22 cellular contexts compared by ENCODE assay signal in the genomic region with DNA sequence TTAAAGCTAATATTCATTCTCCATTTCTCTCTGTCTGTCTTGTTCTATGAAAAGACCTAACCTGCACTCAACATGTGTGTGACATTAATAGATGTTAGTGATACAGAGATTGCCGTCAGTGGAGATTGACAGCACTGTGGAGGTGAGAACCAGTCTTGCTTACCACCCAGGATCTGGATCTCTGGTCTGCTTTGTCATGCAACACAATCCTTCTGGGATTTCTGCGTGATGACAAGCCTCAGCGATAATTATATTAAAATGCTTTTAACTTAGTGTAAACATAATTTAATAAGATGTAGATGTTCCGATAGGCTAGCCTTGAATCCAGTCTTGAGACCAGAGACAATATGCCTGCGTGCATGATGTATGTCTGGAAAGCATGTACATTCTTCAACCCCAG.
"Had no signal": no experiment of that assay in that cellular context is flagged by ENCODE, and none has a peak within 500 bp of the region (broad histone marks: within the 10 kb centered on the region; RNA-seq: fewer than 3 reads in every experiment).

No MANE protein-coding gene starts in this region.

- H3K4me1 ChIP-seq: gastrocnemius medialis, heart left ventricle, right lobe of liver, suprapubic skin, transverse colon, vagina had no signal

- H3K9ac ChIP-seq: neural progenitor cell, parathyroid adenoma had no signal

- ATAC-seq: gastrocnemius medialis; heart left ventricle; left lobe of liver; mucosa of descending colon; natural killer cell treated with Interleukin-12 subunit alpha and Interleukin-12 subunit beta and Interleukin-15 and Interleukin-18, amount 100 ng/mL, for 72 hours; right lobe of liver; stimulated activated naive B cell treated with anti-CD40 and anti-IgM and Interleukin-4, amounts not matched to agents 10 μg/mL and 1 μg/mL and 100 μg/mL, for 72 hours had no signal

- H3K4me3 ChIP-seq: dorsolateral prefrontal cortex, gastrocnemius medialis, heart left ventricle, hepatocyte, lung, mucosa of descending colon, neural progenitor cell, right lobe of liver, suprapubic skin, transverse colon, vagina had no signal

- H3K27ac ChIP-seq: dorsolateral prefrontal cortex, gastrocnemius medialis, heart left ventricle, hepatocyte, neural progenitor cell, parathyroid adenoma, right lobe of liver, suprapubic skin, transverse colon, vagina had no signal

- H2AFZ ChIP-seq: hepatocyte, neural progenitor cell, parathyroid adenoma had no signal

- H3K36me3 ChIP-seq: gastrocnemius medialis, heart left ventricle, neural progenitor cell, right lobe of liver, suprapubic skin, transverse colon, vagina had no signal

- H3K9me3 ChIP-seq: gastrocnemius medialis, heart left ventricle, mucosa of descending colon, right lobe of liver, suprapubic skin, transverse colon, vagina had no signal

- FAIRE-seq: kidney, small intestine had no signal

- DNase-seq: dorsolateral prefrontal cortex; effector CD4-positive, alpha-beta T cell; foreskin fibroblast; gastrocnemius medialis; heart left ventricle; kidney; mucosa of descending colon; naive B cell; right lobe of liver; small intestine; stimulated activated CD4-positive, alpha-beta T cell treated with anti-CD3 and anti-CD28 coated beads, Interleukin-15, amount 100 ng/mL, for 24 hours; stimulated activated CD4-positive, alpha-beta T cell treated with anti-CD3 and anti-CD28 coated beads, Interleukin-2, amount 100 ng/mL, for 48 hours; stimulated activated naive B cell treated with anti-CD40 and anti-IgM and Interleukin-4, amounts not matched to agents 10 μg/mL and 1 μg/mL and 100 μg/mL, for 72 hours; transverse colon had no signal

- H3K27me3 ChIP-seq: dorsolateral prefrontal cortex, gastrocnemius medialis, heart left ventricle, hepatocyte, neural progenitor cell, right lobe of liver, suprapubic skin, transverse colon, vagina had no signal

- H3K79me2 ChIP-seq: hepatocyte, parathyroid adenoma had no signal

- H3K4me2 ChIP-seq: hepatocyte, neural progenitor cell had no signal
